1 cellular context compared by ENCODE assay signal in the genomic region with DNA sequence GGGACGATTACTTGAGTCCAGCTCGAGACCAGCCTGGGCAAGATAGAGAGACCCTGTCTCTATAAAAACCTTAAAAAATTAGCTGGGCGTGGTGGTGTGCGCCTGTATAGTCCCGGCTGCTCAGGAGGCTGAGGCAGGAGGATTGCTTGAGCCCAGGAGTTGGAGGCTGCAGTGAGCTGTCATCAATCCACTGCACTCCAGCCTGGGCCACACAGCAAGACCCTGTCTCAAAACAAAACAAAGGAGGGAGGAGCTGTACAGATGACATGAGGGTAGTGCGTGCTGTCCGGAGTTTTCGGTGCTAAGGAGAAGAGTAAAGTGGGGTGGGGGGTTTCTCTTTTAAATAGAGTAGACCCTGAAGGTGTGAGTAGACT.
A peak's percentile ranks its signal among the peaks of the same experiment; 100 is the strongest.
TF ChIP-seq lines count a peak whose summit lies in the region.

No MANE protein-coding gene starts in this region.

TF ChIP-seq in HepG2, 621 proteins besides CTCF, POLR2A, EP300 and RAD21:
- TF ChIP-seq, protein P1, sequence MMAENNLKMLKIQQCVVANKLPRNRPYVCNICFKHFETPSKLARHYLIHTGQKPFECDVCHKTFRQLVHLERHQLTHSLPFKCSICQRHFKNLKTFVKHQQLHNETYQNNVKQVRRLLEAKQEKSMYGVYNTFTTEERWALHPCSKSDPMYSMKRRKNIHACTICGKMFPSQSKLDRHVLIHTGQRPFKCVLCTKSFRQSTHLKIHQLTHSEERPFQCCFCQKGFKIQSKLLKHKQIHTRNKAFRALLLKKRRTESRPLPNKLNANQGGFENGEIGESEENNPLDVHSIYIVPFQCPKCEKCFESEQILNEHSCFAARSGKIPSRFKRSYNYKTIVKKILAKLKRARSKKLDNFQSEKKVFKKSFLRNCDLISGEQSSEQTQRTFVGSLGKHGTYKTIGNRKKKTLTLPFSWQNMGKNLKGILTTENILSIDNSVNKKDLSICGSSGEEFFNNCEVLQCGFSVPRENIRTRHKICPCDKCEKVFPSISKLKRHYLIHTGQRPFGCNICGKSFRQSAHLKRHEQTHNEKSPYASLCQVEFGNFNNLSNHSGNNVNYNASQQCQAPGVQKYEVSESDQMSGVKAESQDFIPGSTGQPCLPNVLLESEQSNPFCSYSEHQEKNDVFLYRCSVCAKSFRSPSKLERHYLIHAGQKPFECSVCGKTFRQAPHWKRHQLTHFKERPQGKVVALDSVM (CRISPR knock-in tag; IDR thresholded peaks at IDR 0.05), result 0 out of 2 replicates have a peak, but pooled peaks have one; percentile 20
- TF ChIP-seq, protein P2, sequence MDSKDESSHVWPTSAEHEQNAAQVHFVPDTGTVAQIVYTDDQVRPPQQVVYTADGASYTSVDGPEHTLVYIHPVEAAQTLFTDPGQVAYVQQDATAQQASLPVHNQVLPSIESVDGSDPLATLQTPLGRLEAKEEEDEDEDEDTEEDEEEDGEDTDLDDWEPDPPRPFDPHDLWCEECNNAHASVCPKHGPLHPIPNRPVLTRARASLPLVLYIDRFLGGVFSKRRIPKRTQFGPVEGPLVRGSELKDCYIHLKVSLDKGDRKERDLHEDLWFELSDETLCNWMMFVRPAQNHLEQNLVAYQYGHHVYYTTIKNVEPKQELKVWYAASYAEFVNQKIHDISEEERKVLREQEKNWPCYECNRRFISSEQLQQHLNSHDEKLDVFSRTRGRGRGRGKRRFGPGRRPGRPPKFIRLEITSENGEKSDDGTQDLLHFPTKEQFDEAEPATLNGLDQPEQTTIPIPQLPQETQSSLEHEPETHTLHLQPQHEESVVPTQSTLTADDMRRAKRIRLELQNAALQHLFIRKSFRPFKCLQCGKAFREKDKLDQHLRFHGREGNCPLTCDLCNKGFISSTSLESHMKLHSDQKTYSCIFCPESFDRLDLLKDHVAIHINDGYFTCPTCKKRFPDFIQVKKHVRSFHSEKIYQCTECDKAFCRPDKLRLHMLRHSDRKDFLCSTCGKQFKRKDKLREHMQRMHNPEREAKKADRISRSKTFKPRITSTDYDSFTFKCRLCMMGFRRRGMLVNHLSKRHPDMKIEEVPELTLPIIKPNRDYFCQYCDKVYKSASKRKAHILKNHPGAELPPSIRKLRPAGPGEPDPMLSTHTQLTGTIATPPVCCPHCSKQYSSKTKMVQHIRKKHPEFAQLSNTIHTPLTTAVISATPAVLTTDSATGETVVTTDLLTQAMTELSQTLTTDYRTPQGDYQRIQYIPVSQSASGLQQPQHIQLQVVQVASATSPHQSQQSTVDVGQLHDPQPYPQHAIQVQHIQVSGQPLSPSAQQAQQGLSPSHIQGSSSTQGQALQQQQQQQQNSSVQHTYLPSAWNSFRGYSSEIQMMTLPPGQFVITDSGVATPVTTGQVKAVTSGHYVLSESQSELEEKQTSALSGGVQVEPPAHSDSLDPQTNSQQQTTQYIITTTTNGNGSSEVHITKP (CRISPR knock-in tag; IDR thresholded peaks at IDR 0.05; ENCODE audit: low read depth), result no peak
